In the genomic region with DNA sequence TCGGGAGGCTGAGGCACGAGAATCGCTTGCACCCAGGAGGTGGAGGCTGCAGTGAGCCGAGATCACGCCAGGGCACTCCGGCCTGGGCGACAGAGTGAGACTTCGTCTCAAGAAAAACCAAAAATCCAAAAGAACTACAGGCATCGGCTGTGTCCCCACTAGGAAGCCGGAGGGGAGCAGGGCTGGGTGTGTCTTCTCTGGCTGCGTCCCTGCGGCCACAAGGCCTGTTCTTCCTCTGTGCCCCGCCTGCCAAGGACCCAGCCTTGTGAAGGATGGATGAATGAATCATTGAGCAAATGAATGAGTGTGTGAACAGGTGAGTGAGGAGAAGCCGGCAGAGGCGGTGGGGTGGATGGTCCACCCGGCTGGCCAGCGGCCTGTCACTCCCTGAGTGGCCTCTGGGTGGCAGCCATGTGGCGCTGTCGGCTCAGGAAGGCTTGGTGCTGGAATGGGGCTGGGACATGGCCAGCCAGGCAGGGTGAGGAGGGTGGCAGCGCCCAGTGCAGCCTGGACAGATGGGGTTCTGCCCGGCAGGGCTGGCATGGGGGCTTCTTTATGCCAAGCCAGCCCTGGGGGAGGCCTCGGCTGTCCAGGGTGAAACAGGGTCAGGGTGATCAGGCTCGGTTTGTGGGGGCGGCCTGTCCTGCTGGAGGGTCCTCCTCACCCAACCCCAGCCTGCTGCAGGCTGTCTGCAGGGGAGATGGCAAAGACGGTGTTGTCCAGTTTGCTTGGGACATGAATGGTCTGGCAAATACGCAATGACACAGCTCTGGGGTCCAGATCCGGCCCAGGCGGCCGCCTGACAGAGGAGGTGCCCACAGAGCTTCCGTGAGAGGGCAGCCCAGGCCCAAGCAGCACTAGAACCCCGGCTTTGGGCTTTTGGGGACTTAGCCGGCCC, we compare ENCODE assay signal across 8 cellular contexts. TPM values are rescaled to one million over a fixed set of nuclear protein-coding genes. Genes with fewer than 3 reads are reported as not detected.
DNase-seq lines count a peak whose midpoint lies in the region; ATAC-seq and TF ChIP-seq lines count a peak whose summit lies in the region.

No MANE protein-coding gene starts in this region.

- H3K36me3 ChIP-seq in lower lobe of right lung, result no peaks in the 10 kb centered on the region

- peaks cover 6% of the 10 kb centered on the region for H3K4me1 Mint-ChIP-seq in CD4-positive, alpha-beta T cell (ENCODE audit: low read depth)
- peaks cover 10% of the 10 kb centered on the region for H3K4me1 Mint-ChIP-seq in activated CD4-positive, alpha-beta T cell treated with anti-CD3 and anti-CD28 coated beads, Interleukin-2, amount 10 ng/mL, durations not matched to agents 7 days and 5 days

- H3K27ac Mint-ChIP-seq in CD4-positive, alpha-beta T cell, result no peak overlapping the region
- no peak overlapping the region for H3K27ac Mint-ChIP-seq in activated CD4-positive, alpha-beta T cell treated with anti-CD3 and anti-CD28 coated beads, Interleukin-2, amount 10 ng/mL, durations not matched to agents 7 days and 5 days

- H3K27me3 Mint-ChIP-seq in CD4-positive, alpha-beta T cell, result peaks cover 34% of the 10 kb centered on the region
- peaks cover 7% of the 10 kb centered on the region for H3K27me3 Mint-ChIP-seq in activated CD4-positive, alpha-beta T cell treated with anti-CD3 and anti-CD28 coated beads, Interleukin-2, amount 10 ng/mL, durations not matched to agents 7 days and 5 days

- CTCF ChIA-PET in CD4-positive, alpha-beta T cell (lab: Charles Lee), result no interaction called here
- CTCF ChIA-PET in activated CD4-positive, alpha-beta T cell treated with anti-CD3 and anti-CD28 coated beads, Interleukin-2, amount 10 ng/mL, durations not matched to agents 7 days and 5 days (lab: Charles Lee), result interaction anchor here (1.3 kb wide), 1 partner anchor 9 kb away, joined by 4 read pairs; no protein-coding TSS in a partner anchor

- peak; percentile 76 for TF ChIP-seq CTCF in CD4-positive, alpha-beta T cell (IDR thresholded peaks at IDR 0.05)
- TF ChIP-seq CTCF in lower lobe of right lung (IDR thresholded peaks at IDR 0.05), result peak; percentile 96

- intact Hi-C loops in CD4-positive, alpha-beta T cell (cut with DNase I, micrococcal nuclease), result no loop called here
- intact Hi-C loops in lower lobe of right lung (cut with DNase I), result no loop called here

- H3K4me3 ChIP-seq in lower lobe of right lung, result no peak overlapping the region

- DNase-seq in CD4-positive, alpha-beta T cell, result peak in 9 of 10 experiments; percentile 39 to 68 (median 45)
- DNase-seq in NCI-H748 (lab: John Stamatoyannopoulos, UW; ENCODE audit: unreplicated experiment) (peak; percentile 78), dermis blood vessel endothelial cell (peak; percentile 81), lower lobe of right lung (peak; percentile 89)
- peak; percentile 69 for DNase-seq in activated CD4-positive, alpha-beta T cell treated with anti-CD3 and anti-CD28 coated beads, Interleukin-2, amount 10 ng/mL, durations not matched to agents 7 days and 5 days
- peak; percentile 35 for DNase-seq in stimulated activated CD8-positive, alpha-beta memory T cell treated with anti-CD3 and anti-CD28 coated beads, Interleukin-15, amount 100 ng/mL, for 1 hour (ENCODE audit: low read depth)

- no peak overlapping the region for H3K4me3 Mint-ChIP-seq in CD4-positive, alpha-beta T cell
- H3K4me3 Mint-ChIP-seq in activated CD4-positive, alpha-beta T cell treated with anti-CD3 and anti-CD28 coated beads, Interleukin-2, amount 10 ng/mL, durations not matched to agents 7 days and 5 days, result no peak overlapping the region

- no peaks in the 10 kb centered on the region for H3K27me3 ChIP-seq in CD4-positive, alpha-beta T cell (ENCODE audit: control insufficient read depth, insufficient read depth, low read length)
- peaks cover 21% of the 10 kb centered on the region for H3K27me3 ChIP-seq in lower lobe of right lung (ENCODE audit: low read depth)

- no peaks in the 10 kb centered on the region for H3K36me3 Mint-ChIP-seq in CD4-positive, alpha-beta T cell (ENCODE audit: low read depth)
- H3K36me3 Mint-ChIP-seq in activated CD4-positive, alpha-beta T cell treated with anti-CD3 and anti-CD28 coated beads, Interleukin-2, amount 10 ng/mL, durations not matched to agents 7 days and 5 days (ENCODE audit: low read depth), result no peaks in the 10 kb centered on the region

- H3K9me3 ChIP-seq in CD4-positive, alpha-beta T cell (ENCODE audit: control insufficient read depth, low read length), result no peaks in the 10 kb centered on the region
- H3K9me3 ChIP-seq in lower lobe of right lung, result no peaks in the 10 kb centered on the region

- POLR2A ChIA-PET in CD4-positive, alpha-beta T cell (lab: Charles Lee), result no interaction called here
- POLR2A ChIA-PET in activated CD4-positive, alpha-beta T cell treated with anti-CD3 and anti-CD28 coated beads, Interleukin-2, amount 10 ng/mL, durations not matched to agents 7 days and 5 days (lab: Charles Lee), result no interaction called here

- no peak for TF ChIP-seq POLR2A in GM18505 (IDR thresholded peaks at IDR 0.05; ENCODE audit: borderline replicate concordance, extremely low read depth, insufficient read depth, insufficient read length)

- peaks cover 14% of the 10 kb centered on the region for H3K4me1 ChIP-seq in lower lobe of right lung

- H3K27ac ChIP-seq in CD4-positive, alpha-beta T cell (ENCODE audit: low read depth, low read length), result no peak overlapping the region
- no peak overlapping the region for H3K27ac ChIP-seq in lower lobe of right lung

- ATAC-seq in CD4-positive, alpha-beta T cell (ENCODE audit: poor library complexity), result peak; percentile 92
- ATAC-seq in HG02885 (IDR thresholded peaks at IDR 0.05; ENCODE audit: poor library complexity, unreplicated experiment) (peak; percentile 61), lower lobe of right lung (peak; percentile 93 to 94), GM18505 (IDR thresholded peaks at IDR 0.05; ENCODE audit: unreplicated experiment) (no peak)

- H3K9me3 Mint-ChIP-seq in CD4-positive, alpha-beta T cell, result no peaks in the 10 kb centered on the region
- no peaks in the 10 kb centered on the region for H3K9me3 Mint-ChIP-seq in activated CD4-positive, alpha-beta T cell treated with anti-CD3 and anti-CD28 coated beads, Interleukin-2, amount 10 ng/mL, durations not matched to agents 7 days and 5 days

RNA-seq across cellular contexts. Expression of gene SLC25A10, which starts 21.7 kb away (rescaled TPM):
- 1 to 10 TPM; 4.6 TPM for total RNA-seq in CD4-positive, alpha-beta T cell
- 10 to 100 TPM; 29.2 to 32.4 TPM for total RNA-seq in activated CD4-positive, alpha-beta T cell treated with anti-CD3 and anti-CD28 coated beads, Interleukin-2, amount 10 ng/mL, durations not matched to agents 7 days and 5 days
- total RNA-seq in dermis blood vessel endothelial cell, result 11.4 and 28.4 TPM in 2 replicates
- total RNA-seq in lower lobe of right lung, result 7.3 TPM

RNA-seq across cellular contexts. Expression of gene MRPL12, which starts 30.6 kb away (rescaled TPM):
- total RNA-seq in CD4-positive, alpha-beta T cell, result 10 to 100 TPM; 26.2 to 26.5 TPM
- total RNA-seq in activated CD4-positive, alpha-beta T cell treated with anti-CD3 and anti-CD28 coated beads, Interleukin-2, amount 10 ng/mL, durations not matched to agents 7 days and 5 days, result 10 to 100 TPM; 52.7 to 62.3 TPM
- total RNA-seq in dermis blood vessel endothelial cell, result 8.2 and 10.9 TPM in 2 replicates
- 35.0 TPM for total RNA-seq in lower lobe of right lung

RNA-seq across cellular contexts. Expression of gene HGS, which starts 49.9 kb away (rescaled TPM):
- total RNA-seq in CD4-positive, alpha-beta T cell, result 100 to 1,000 TPM; 118 to 127 TPM
- total RNA-seq in activated CD4-positive, alpha-beta T cell treated with anti-CD3 and anti-CD28 coated beads, Interleukin-2, amount 10 ng/mL, durations not matched to agents 7 days and 5 days, result 100 to 1,000 TPM; 121 to 128 TPM
- total RNA-seq in dermis blood vessel endothelial cell (59.7 and 98.5 TPM in 2 replicates), lower lobe of right lung (92.0 TPM)

RNA-seq across cellular contexts. Expression of gene ARL16, which starts 50.2 kb away (rescaled TPM):
- 10 to 100 TPM; 35.7 to 38.5 TPM for total RNA-seq in CD4-positive, alpha-beta T cell
- total RNA-seq in activated CD4-positive, alpha-beta T cell treated with anti-CD3 and anti-CD28 coated beads, Interleukin-2, amount 10 ng/mL, durations not matched to agents 7 days and 5 days, result 10 to 100 TPM; 35.4 to 42.1 TPM
- total RNA-seq in dermis blood vessel endothelial cell (21.0 and 25.2 TPM in 2 replicates), lower lobe of right lung (19.0 TPM)

Comparison
In these comparisons a context has a peak if more than half of its experiments do, and no peak if none do; other contexts are left out.
1. DNase-seq: peak in every context shown above with its lines; median percentile 89 in lower lobe of right lung; 81 in dermis blood vessel endothelial cell; 78 in NCI-H748; 69 in activated CD4-positive, alpha-beta T cell treated with anti-CD3 and anti-CD28 coated beads, Interleukin-2, amount 10 ng/mL, durations not matched to agents 7 days and 5 days; 45 in CD4-positive, alpha-beta T cell; 35 in stimulated activated CD8-positive, alpha-beta memory T cell treated with anti-CD3 and anti-CD28 coated beads, Interleukin-15, amount 100 ng/mL, for 1 hour.